Comparison of ENCODE assay signal across 8 cellular contexts in the genomic region with DNA sequence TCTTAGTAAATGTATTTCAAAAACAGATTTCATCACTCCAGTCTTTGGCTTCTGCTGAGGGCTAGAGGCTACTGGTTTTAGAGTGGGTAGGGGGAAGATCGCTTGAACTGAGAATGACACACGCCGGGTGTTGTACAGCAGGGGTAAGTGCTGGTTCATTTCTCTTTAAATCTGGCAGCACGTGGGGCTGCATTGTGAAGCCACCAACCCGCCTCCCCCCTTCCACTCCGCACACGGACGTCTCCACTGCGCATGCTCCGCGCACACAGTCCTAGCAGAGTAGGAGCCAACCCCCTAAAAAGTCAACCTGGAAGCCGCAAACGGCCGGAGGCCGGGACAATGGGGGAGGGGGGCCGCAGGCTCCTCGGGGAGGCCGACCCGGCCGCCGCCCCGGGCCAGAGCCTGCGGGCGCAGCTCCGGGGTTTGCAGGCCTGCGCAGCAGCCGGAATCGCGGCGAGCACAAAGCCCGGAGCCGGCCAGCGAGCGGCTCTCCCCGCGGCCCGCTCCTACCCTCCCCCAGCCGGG. TPM values are rescaled to one million over a fixed set of nuclear protein-coding genes. Genes with fewer than 3 reads are reported as not detected.
DNase-seq lines count a peak whose midpoint lies in the region; ATAC-seq and TF ChIP-seq lines count a peak whose summit lies in the region.

No MANE protein-coding gene starts in this region.

- peaks cover 7% of the 10 kb centered on the region for H3K36me3 Mint-ChIP-seq in T-cell

- TF ChIP-seq CTCF in GM12864 (IDR thresholded peaks at IDR 0.05; ENCODE audit: low read depth, low read length, missing control alignments) (no peak), heart right ventricle (IDR thresholded peaks at IDR 0.05) (no peak), transverse colon (IDR thresholded peaks at IDR 0.05) (no peak)

- H3K9me3 ChIP-seq in heart right ventricle: no peaks in the 10 kb centered on the region
- H3K9me3 ChIP-seq in transverse colon: no peaks in the 10 kb centered on the region

- ATAC-seq in HG02840 (IDR thresholded peaks at IDR 0.05; ENCODE audit: low FRiP score, unreplicated experiment) (peak; percentile 38), T-cell (replicated peaks in 1 of 4) (peak; percentile 53 to 58 (median 57)), heart right ventricle (peak; percentile 77 to 89 (median 84))

- POLR2A ChIA-PET in T-cell (lab: Charles Lee): no interaction called here

- H3K27ac ChIP-seq in heart right ventricle (peak overlapping the region; percentile 91 to 100 (median 98)), transverse colon (peak overlapping the region; percentile 96 to 99 (median 98))

- DNase-seq in GM12864 (ENCODE audit: low read depth) (peak; percentile 92), NCI-H146 (lab: John Stamatoyannopoulos, UW) (peak; percentile 92), T-cell (peak; percentile 76 to 89 (median 82)), amniotic epithelial cell (ENCODE audit: low read depth) (peak; percentile 87), heart right ventricle (peak; percentile 92 to 93), pons (ENCODE audit: low spot score) (peak; percentile 94), transverse colon (peak; percentile 92)

- WGBS in heart right ventricle, 2 donors: 0 to 1% methylated on average over 38 of the region's 38 CpGs
- WGBS in transverse colon (ENCODE audit: low coverage in 1 of 2), 2 donors: 1% methylated on average over 19 of the region's 38 CpGs; no CpG with 5 or more reads in 1 of the 2 donors

- H3K4me3 Mint-ChIP-seq in T-cell: peak overlapping the region; percentile 91 to 97 (median 91)

- no peak for TF ChIP-seq EP300 in transverse colon (IDR thresholded peaks at IDR 0.05; ENCODE audit: low read depth)

- TF ChIP-seq POLR2A in transverse colon (IDR thresholded peaks at IDR 0.05): peak; percentile 70

- intact Hi-C loops in heart right ventricle (cut with DNase I): loop anchor here in 6 of 10 donors (5.0 to 10.0 kb wide), 6 partner anchors 50 to 153 kb away; no protein-coding TSS in a partner anchor
- intact Hi-C loops in transverse colon (cut with DNase I; ENCODE audit: low total_unique reads): loop anchor here (5.0 kb wide), 1 partner anchor 148 kb away; no protein-coding TSS in a partner anchor

- H3K9me3 Mint-ChIP-seq in T-cell: no peaks in the 10 kb centered on the region

- H3K27me3 Mint-ChIP-seq in T-cell: no peaks in the 10 kb centered on the region

- H3K4me1 ChIP-seq in heart right ventricle: peaks cover 2 to 49% (median 34%) of the 10 kb centered on the region in 9 donors
- peaks cover 1 to 46% (median 17%) of the 10 kb centered on the region in 4 donors for H3K4me1 ChIP-seq in transverse colon

- H3K27me3 ChIP-seq in heart right ventricle (no peaks in the 10 kb centered on the region), transverse colon (no peaks in the 10 kb centered on the region)

- H3K4me1 Mint-ChIP-seq in T-cell: peaks cover 37 to 44% (median 40%) of the 10 kb centered on the region in 3 donors

- peak overlapping the region; percentile 95 to 97 for H3K27ac Mint-ChIP-seq in T-cell

- peak overlapping the region; percentile 99 for H3K4me3 ChIP-seq in GM12864 (ENCODE audit: low read depth, low read length)
- H3K4me3 ChIP-seq in heart right ventricle: peak overlapping the region; percentile 82 to 100 (median 98)
- H3K4me3 ChIP-seq in transverse colon: peak overlapping the region; percentile 85 to 99 (median 96)

- H3K36me3 ChIP-seq in heart right ventricle (peaks cover 0 to 17% (median 0%) of the 10 kb centered on the region in 9 donors), transverse colon (no peaks in the 10 kb centered on the region)

- in situ Hi-C loops in transverse colon (cut with MboI; ENCODE audit: low pct_ligation_motif_present in 1 of 4, low pct_unique_long_range_greater_than_20kb in 1 of 4, low sequenced_read_pairs in 3 of 4): no loop called here

- CTCF ChIA-PET in T-cell (lab: Charles Lee): no interaction called here

RNA-seq across cellular contexts. Expression of a gene that starts 1.3 kb away (rescaled TPM):
- total RNA-seq in T-cell (10 to 100 TPM; 49.6 to 62.5 (median 56.4) TPM), heart right ventricle (100 to 1,000 TPM in 6 of 10 donors, 10 to 100 TPM in 4; 82.1 to 119 (median 104) TPM), transverse colon (100 to 1,000 TPM in 1 of 4 donors, 10 to 100 TPM in 3; 41.6 to 104 (median 53.0) TPM)
- 10 to 100 TPM; 14.9 to 41.1 TPM for polyA plus RNA-seq in heart right ventricle

Comparison
In these comparisons a context has a peak if more than half of its experiments do, and no peak if none do; other contexts are left out.
1. Peak in every context shown above with its lines: DNase-seq, ATAC-seq, H3K4me3 ChIP-seq and H3K27ac ChIP-seq.